In the genomic region with DNA sequence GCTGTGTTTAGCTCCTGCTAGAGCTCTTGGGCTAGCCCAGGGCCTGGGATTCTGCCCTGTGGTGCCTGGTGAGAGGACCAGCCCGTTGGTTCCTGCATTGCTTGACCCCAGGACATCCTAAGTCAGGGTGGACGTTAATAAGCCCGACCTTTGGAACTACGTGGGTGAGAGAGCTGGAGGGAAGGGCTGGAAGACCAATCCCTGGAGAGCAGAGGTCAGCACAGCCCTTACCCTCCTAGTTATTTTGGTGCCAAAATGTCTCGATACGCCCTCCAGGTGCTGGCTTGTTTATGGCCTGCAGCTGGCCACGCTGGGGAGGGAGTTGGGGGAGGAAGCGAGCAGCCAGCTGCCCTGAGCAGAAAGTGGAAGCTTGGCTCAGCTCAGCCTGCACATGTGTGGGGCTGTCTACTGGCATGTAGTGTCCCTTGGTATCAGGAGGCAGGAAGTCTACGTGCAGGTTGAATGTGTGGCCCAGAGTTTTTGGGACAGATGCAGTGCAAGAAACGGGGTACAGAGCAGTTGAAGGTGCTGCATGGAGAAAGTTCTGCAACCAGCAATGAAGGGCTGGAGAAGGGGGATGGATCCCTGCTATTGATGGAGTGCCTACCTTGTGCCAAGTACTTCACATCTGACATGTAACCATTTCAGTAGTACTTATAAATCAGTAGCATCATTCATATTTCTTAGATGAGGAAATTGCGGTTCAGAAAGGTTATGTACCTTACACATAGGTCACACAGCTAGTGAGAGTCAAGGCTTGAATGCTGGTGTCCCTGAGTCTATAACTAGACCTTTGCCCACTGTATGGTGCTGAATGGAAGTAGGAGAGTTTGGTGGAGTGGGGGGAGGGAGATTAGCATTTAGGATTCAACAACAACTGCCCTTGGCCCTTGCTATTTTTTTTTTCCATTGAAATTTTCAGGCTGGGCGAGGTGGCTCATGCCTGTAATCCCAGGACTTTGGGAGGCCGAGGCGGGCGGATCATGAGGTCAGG, we compare ENCODE assay signal across 7 cellular contexts. TPM values are rescaled to one million over a fixed set of nuclear protein-coding genes. Genes with fewer than 3 reads are reported as not detected.
DNase-seq lines count a peak whose midpoint lies in the region; ATAC-seq and TF ChIP-seq lines count a peak whose summit lies in the region.

No MANE protein-coding gene starts in this region.

- H3K79me2 ChIP-seq in OCI-LY7 (ENCODE audit: insufficient read depth, low read depth, low read length), result no peaks in the 10 kb centered on the region
- H3K79me2 ChIP-seq in mesendoderm (ENCODE audit: control insufficient read depth, insufficient read depth, low read length), result no peaks in the 10 kb centered on the region

- H2AK5ac ChIP-seq in mesendoderm (ENCODE audit: low read length), result no peak overlapping the region

- H3K4me2 ChIP-seq in OCI-LY7 (ENCODE audit: low read length) (peak overlapping the region; percentile 62), mesendoderm (ENCODE audit: low read length) (no peak overlapping the region)

- no peaks in the 10 kb centered on the region for H3K27me3 ChIP-seq in left lung
- no peaks in the 10 kb centered on the region for H3K27me3 ChIP-seq in mesendoderm (ENCODE audit: insufficient read depth, low read length, poor library complexity)

- H2BK15ac ChIP-seq in mesendoderm (replicated peaks; ENCODE audit: low read depth), result no peak overlapping the region

- H3K4me3 ChIP-seq in OCI-LY7 (ENCODE audit: low read depth, low read length, poor library complexity, severe bottlenecking), result peak overlapping the region; percentile 23
- H3K4me3 ChIP-seq in left lung, result no peak overlapping the region
- H3K4me3 ChIP-seq in mesendoderm (ENCODE audit: low read length), result no peak overlapping the region

- H3K9me2 ChIP-seq in OCI-LY7 (ENCODE audit: insufficient read depth, low read length), result no peaks in the 10 kb centered on the region

- H4K20me1 ChIP-seq in OCI-LY7 (ENCODE audit: insufficient read depth, low read length), result no peaks in the 10 kb centered on the region

- WGBS in mesendoderm (ENCODE audit: extremely low coverage, insufficient coverage, low lambda C conversion rate), result no CpG with 5 or more reads among the region's 15 CpGs

- DNase-seq in OCI-LY7 (ENCODE audit: low spot score) (peak; percentile 91), left lung (peak; percentile 79 to 85), GOT3 (lab: John Stamatoyannopoulos, UW) (no peak), mesendoderm (no peak)
- DNase-seq in stimulated activated CD4-positive, alpha-beta T cell treated with anti-CD3 and anti-CD28 coated beads, Interleukin-1b, Interleukin-23, amount 100 ng/mL, for 48 hours, result no peak

- H3K4ac ChIP-seq in mesendoderm (ENCODE audit: low read depth, low read length), result no peak overlapping the region

- CTCF ChIA-PET in OCI-LY7 (lab: Charles Lee; ENCODE audit: unreplicated experiment), result interaction anchor here (0.5 to 1.6 kb wide), 4 partner anchors 29 to 71 kb away, joined by 3 read pairs; no protein-coding TSS in a partner anchor

- intact Hi-C loops in OCI-LY7 (cut with micrococcal nuclease; ENCODE audit: unreplicated experiment), result loop anchor here (1.0 to 5.0 kb wide), 2 partner anchors 18 to 33 kb away; no protein-coding TSS in a partner anchor
- intact Hi-C loops in left lung (cut with DNase I), result no loop called here

- H3K56ac ChIP-seq in mesendoderm (ENCODE audit: low read length), result no peak overlapping the region

- H3K4me1 ChIP-seq in OCI-LY7 (ENCODE audit: insufficient read depth, low read length, poor library complexity, severe bottlenecking) (peaks cover 38% of the 10 kb centered on the region), left lung (peaks cover 14 to 49% of the 10 kb centered on the region in 2 donors), mesendoderm (ENCODE audit: control insufficient read depth, low read depth, low read length) (no peaks in the 10 kb centered on the region)

- TF ChIP-seq CTCF in OCI-LY7 (conservative IDR thresholded peaks at IDR 0.05; ENCODE audit: low read length) (no peak), left lung (IDR thresholded peaks at IDR 0.05) (no peak)

- H3K27ac ChIP-seq in OCI-LY7 (ENCODE audit: low read depth, low read length, poor library complexity, severe bottlenecking) (peak overlapping the region; percentile 29), left lung (no peak overlapping the region), mesendoderm (ENCODE audit: low read depth, low read length) (no peak overlapping the region)

- no peak overlapping the region for H4K5ac ChIP-seq in mesendoderm (ENCODE audit: low read length)

- no peak overlapping the region for H2BK5ac ChIP-seq in mesendoderm (ENCODE audit: low read length)

- H2BK120ac ChIP-seq in mesendoderm (ENCODE audit: low read depth, low read length), result no peak overlapping the region

- no TSS peak for BruUV-seq in OCI-LY7 (replicated peaks; lab: Mats Ljungman, UMichigan)

- ATAC-seq in GM18517 (IDR thresholded peaks at IDR 0.05; ENCODE audit: unreplicated experiment) (peak; percentile 62), GM21825 (IDR thresholded peaks at IDR 0.05; ENCODE audit: unreplicated experiment) (peak; percentile 55), left lung (peak; percentile 39)

- POLR2A ChIA-PET in OCI-LY7 (lab: Charles Lee), result interaction anchor here (0.6 to 1.2 kb wide), 8 partner anchors 12 to 1576 kb away, joined by 3 to 4 read pairs (median 3); no protein-coding TSS in a partner anchor

- no peaks in the 10 kb centered on the region; the same call in 1 of the 2 replicates for H3K36me3 ChIP-seq in OCI-LY7 (ENCODE audit: insufficient read depth, low read length)
- no peaks in the 10 kb centered on the region for H3K36me3 ChIP-seq in left lung
- no peaks in the 10 kb centered on the region for H3K36me3 ChIP-seq in mesendoderm (ENCODE audit: control insufficient read depth, insufficient read depth, low read length)

- no peak overlapping the region for H3K9ac ChIP-seq in mesendoderm (ENCODE audit: low read length)

- no peak overlapping the region for H4K8ac ChIP-seq in mesendoderm (ENCODE audit: low read depth, low read length)

- H3K23ac ChIP-seq in mesendoderm (ENCODE audit: low read length), result no peak overlapping the region

- H3K18ac ChIP-seq in mesendoderm (ENCODE audit: low read length), result no peak overlapping the region

- H3K79me1 ChIP-seq in mesendoderm (ENCODE audit: low read length), result no peaks in the 10 kb centered on the region

- no peaks in the 10 kb centered on the region for H3K9me3 ChIP-seq in OCI-LY7 (ENCODE audit: low read length)
- no peaks in the 10 kb centered on the region for H3K9me3 ChIP-seq in left lung

- 0 out of 2 replicates have a peak overlapping the region, but pooled peaks have one; percentile 2 for H2AFZ ChIP-seq in OCI-LY7 (ENCODE audit: low read length)

RNA-seq across cellular contexts. Expression of a gene that starts 5.0 kb away (rescaled TPM):
- 51.3 and 62.9 TPM in 2 replicates for total RNA-seq in OCI-LY7 (2014; rRNA removed; shearing (Covaris generic))
- total RNA-seq in OCI-LY7 (2022), result 271 and 305 TPM in 2 replicates
- total RNA-seq in left lung, result 10 to 100 TPM; 87.7 to 98.0 TPM
- 8.0 TPM for polyA plus RNA-seq in mesendoderm (2013, experiment 1 of 2)
- polyA plus RNA-seq in mesendoderm (2013, experiment 2 of 2), result 7.0 TPM

RNA-seq across cellular contexts. Expression of a gene that starts 41.7 kb away (rescaled TPM):
- total RNA-seq in OCI-LY7 (2014; rRNA removed; shearing (Covaris generic)), result 0.32 TPM in 1 of 2 replicates, not detected in the other
- total RNA-seq in OCI-LY7 (2022) (not detected in 2 replicates), left lung (not detected)
- polyA plus RNA-seq in mesendoderm (2013, experiment 1 of 2), result not detected
- polyA plus RNA-seq in mesendoderm (2013, experiment 2 of 2), result 0.18 TPM

Comparison
In these comparisons a context has a peak if more than half of its experiments do, and no peak if none do; other contexts are left out.
1. DNase-seq: peak in OCI-LY7 (single experiment) and left lung (2 of 2); none in stimulated activated CD4-positive, alpha-beta T cell treated with anti-CD3 and anti-CD28 coated beads, Interleukin-1b, Interleukin-23, amount 100 ng/mL, for 48 hours (single experiment), GOT3 (single experiment) and mesendoderm (single experiment).
2. Peak in every context shown above with its lines, with median percentiles within 50 percentile points of each other: ATAC-seq.